Comparison of ENCODE assay signal across 16 cellular contexts in the genomic region with DNA sequence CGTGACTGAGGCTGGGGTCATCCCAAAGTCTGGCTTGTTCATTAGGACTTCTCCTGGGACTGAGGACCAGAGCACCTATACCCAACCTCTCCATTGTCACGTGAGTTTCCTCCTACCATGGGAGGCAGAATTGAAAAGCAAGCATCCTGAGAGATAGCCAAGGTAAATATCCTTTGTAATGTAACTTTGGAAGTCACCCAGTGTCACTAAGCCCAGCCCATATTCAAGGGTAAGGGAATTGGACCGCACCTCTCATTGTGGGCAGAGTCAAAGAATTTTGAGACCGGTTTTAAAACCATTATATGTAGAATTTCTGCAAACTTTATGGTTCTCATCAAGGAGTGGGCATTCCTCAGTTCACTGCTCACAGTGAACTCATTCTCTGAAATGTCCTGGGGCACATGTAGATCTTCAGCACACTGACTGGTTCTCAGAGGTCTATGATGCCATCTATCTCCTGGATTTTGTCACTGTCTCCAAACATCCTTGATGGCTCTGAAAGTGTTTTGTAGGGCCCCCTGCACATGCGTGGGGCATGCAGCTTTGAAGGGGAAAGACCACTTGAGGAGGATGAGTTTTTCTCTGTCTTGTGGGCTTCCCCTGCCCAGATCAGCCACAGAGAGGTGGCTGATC. TPM values are rescaled to one million over a fixed set of nuclear protein-coding genes. Genes with fewer than 3 reads are reported as not detected.
DNase-seq lines count a peak whose midpoint lies in the region; ATAC-seq and FAIRE-seq lines count a peak whose summit lies in the region.
"Had no signal": no experiment of that assay in that cellular context is flagged by ENCODE, and none has a peak within 500 bp of the region (broad histone marks: within the 10 kb centered on the region; RNA-seq: fewer than 3 reads in every experiment).

No MANE protein-coding gene starts in this region.

- no peak for FAIRE-seq in RCC 7860 (lab: Jason Lieb, UNC)
- FAIRE-seq: TTC549, urothelium cell line had no signal

- intact Hi-C loops in activated CD4-positive, alpha-beta T cell treated with anti-CD3 and anti-CD28 coated beads, Interleukin-2, amount 10 ng/mL, durations not matched to agents 24 days and 14 days (cut with micrococcal nuclease) = loop anchor here (10.0 kb wide), 1 partner anchor 835 kb away; no protein-coding TSS in a partner anchor

- ATAC-seq in naive thymus-derived CD8-positive, alpha-beta T cell = no peak

- no peak for DNase-seq in activated CD4-positive, alpha-beta T cell treated with anti-CD3 and anti-CD28 coated beads, Interleukin-2, amount 10 ng/mL, durations not matched to agents 24 days and 14 days
- no peak for DNase-seq in activated CD4-positive, alpha-beta T cell treated with anti-CD3 and anti-CD28 coated beads for 1 hour
- no peak for DNase-seq in naive thymus-derived CD8-positive, alpha-beta T cell
- DNase-seq in SIG-M5 treated with dmso at 0.1 percent for 504 hours (lab: John Stamatoyannopoulos, UW; ENCODE audit: unreplicated experiment) (no peak), RCC 7860 (ENCODE audit: low spot score) (no peak), superior temporal gyrus (ENCODE audit: extremely low spot score) (no peak)
- DNase-seq: ACHN; activated T-cell treated with anti-CD3 and anti-CD28 coated beads, Interleukin-2, amount 50 U/mL, for 48 hours; DMS53; H7; nucleus accumbens had no signal

- H3K9me3 Mint-ChIP-seq in activated CD4-positive, alpha-beta T cell treated with anti-CD3 and anti-CD28 coated beads, Interleukin-2, amount 10 ng/mL, durations not matched to agents 24 days and 14 days = peaks cover 11% of the 10 kb centered on the region
- H3K9me3 Mint-ChIP-seq in activated naive CD8-positive, alpha-beta T cell (ENCODE audit: low read depth) = peaks cover 1% of the 10 kb centered on the region
- H3K9me3 Mint-ChIP-seq in naive thymus-derived CD8-positive, alpha-beta T cell = peaks cover 0 to 10% (median 2%) of the 10 kb centered on the region in 9 donors

- H3K27ac Mint-ChIP-seq in activated CD4-positive, alpha-beta T cell treated with anti-CD3 and anti-CD28 coated beads, Interleukin-2, amount 10 ng/mL, durations not matched to agents 24 days and 14 days = peak overlapping the region; percentile 10
- peak overlapping the region; percentile 99 for H3K27ac Mint-ChIP-seq in activated naive CD8-positive, alpha-beta T cell
- H3K27ac Mint-ChIP-seq in naive thymus-derived CD8-positive, alpha-beta T cell = peak overlapping the region; percentile 82 to 100 (median 98)

- no peak overlapping the region for H3K4me3 Mint-ChIP-seq in activated CD4-positive, alpha-beta T cell treated with anti-CD3 and anti-CD28 coated beads, Interleukin-2, amount 10 ng/mL, durations not matched to agents 24 days and 14 days
- H3K4me3 Mint-ChIP-seq in activated naive CD8-positive, alpha-beta T cell = no peak overlapping the region
- H3K4me3 Mint-ChIP-seq in naive thymus-derived CD8-positive, alpha-beta T cell = peak overlapping the region; percentile 12 to 83 (median 54)

- peaks cover 5% of the 10 kb centered on the region for H3K36me3 Mint-ChIP-seq in activated CD4-positive, alpha-beta T cell treated with anti-CD3 and anti-CD28 coated beads, Interleukin-2, amount 10 ng/mL, durations not matched to agents 24 days and 14 days (ENCODE audit: low read depth)
- peaks cover 7% of the 10 kb centered on the region for H3K36me3 Mint-ChIP-seq in activated naive CD8-positive, alpha-beta T cell
- H3K36me3 Mint-ChIP-seq in naive thymus-derived CD8-positive, alpha-beta T cell = peaks cover 0 to 2% (median 0%) of the 10 kb centered on the region in 3 donors

- H3K27me3 Mint-ChIP-seq in activated CD4-positive, alpha-beta T cell treated with anti-CD3 and anti-CD28 coated beads, Interleukin-2, amount 10 ng/mL, durations not matched to agents 24 days and 14 days = no peaks in the 10 kb centered on the region
- no peaks in the 10 kb centered on the region for H3K27me3 Mint-ChIP-seq in activated naive CD8-positive, alpha-beta T cell
- no peaks in the 10 kb centered on the region for H3K27me3 Mint-ChIP-seq in naive thymus-derived CD8-positive, alpha-beta T cell

- H3K36me3 ChIP-seq in KOPT-K1 (ENCODE audit: insufficient read depth, low read length) = no peaks in the 10 kb centered on the region

- POLR2A ChIA-PET in naive thymus-derived CD8-positive, alpha-beta T cell (lab: Charles Lee) = interaction anchor here (0.8 to 4.4 kb wide), 22 partner anchors 10 to 681 kb away, joined by 3 to 61 read pairs (median 6); a partner anchor contains a TSS

- H3K27ac ChIP-seq in KOPT-K1 (ENCODE audit: low read depth, low read length, poor library complexity, severe bottlenecking) = peak overlapping the region; percentile 95

- H3K9me3 ChIP-seq in KOPT-K1 (ENCODE audit: insufficient read depth, low read length, poor library complexity, severe bottlenecking) = peaks cover 13% of the 10 kb centered on the region

- peaks cover 54% of the 10 kb centered on the region for H3K4me1 Mint-ChIP-seq in activated CD4-positive, alpha-beta T cell treated with anti-CD3 and anti-CD28 coated beads, Interleukin-2, amount 10 ng/mL, durations not matched to agents 24 days and 14 days
- H3K4me1 Mint-ChIP-seq in activated naive CD8-positive, alpha-beta T cell (ENCODE audit: low read depth) = peaks cover 72% of the 10 kb centered on the region
- peaks cover 27 to 72% (median 67%) of the 10 kb centered on the region in 4 donors for H3K4me1 Mint-ChIP-seq in naive thymus-derived CD8-positive, alpha-beta T cell

RNA-seq across cellular contexts. Expression of a gene that starts 35.3 kb away (rescaled TPM):
- total RNA-seq in activated CD4-positive, alpha-beta T cell treated with anti-CD3 and anti-CD28 coated beads, Interleukin-2, amount 10 ng/mL, durations not matched to agents 24 days and 14 days = not detected in 2 replicates
- under 1 TPM; 0.55 to 0.73 TPM for total RNA-seq in naive thymus-derived CD8-positive, alpha-beta T cell
- under 1 TPM in 1 of 3 donors, not detected in 2; 0.39 TPM for polyA plus RNA-seq in naive thymus-derived CD8-positive, alpha-beta T cell
- polyA plus RNA-seq: lung had no signal

Comparison
In these comparisons a context has a peak if more than half of its experiments do, and no peak if none do; other contexts are left out.
1. H3K27ac Mint-ChIP-seq: peak in every context shown above with its lines; median percentile 99 in activated naive CD8-positive, alpha-beta T cell; 98 in naive thymus-derived CD8-positive, alpha-beta T cell; 10 in activated CD4-positive, alpha-beta T cell treated with anti-CD3 and anti-CD28 coated beads, Interleukin-2, amount 10 ng/mL, durations not matched to agents 24 days and 14 days.
2. H3K4me3 Mint-ChIP-seq: peak in naive thymus-derived CD8-positive, alpha-beta T cell (10 of 10); none in activated CD4-positive, alpha-beta T cell treated with anti-CD3 and anti-CD28 coated beads, Interleukin-2, amount 10 ng/mL, durations not matched to agents 24 days and 14 days (single experiment) and activated naive CD8-positive, alpha-beta T cell (single experiment).